In genomic region chr12:97556201-97556824, GRCh38 we compare ENCODE assay signal across 9 cellular contexts.
DNase-seq lines count a peak whose midpoint lies in the region; ATAC-seq and TF ChIP-seq lines count a peak whose summit lies in the region.
"Had no signal": no experiment of that assay in that cellular context is flagged by ENCODE, and none has a peak within 500 bp of the region (broad histone marks: within the 10 kb centered on the region; RNA-seq: fewer than 3 reads in every experiment).

No MANE protein-coding gene starts in this region.

- H3K79me1 ChIP-seq in mesenchymal stem cell (replicated peaks; ENCODE audit: low read length, poor library complexity, severe bottlenecking): no peaks in the 10 kb centered on the region

- H3K27me3 Mint-ChIP-seq in Calu3 (ENCODE audit: unreplicated experiment): no peaks in the 10 kb centered on the region
- H3K27me3 Mint-ChIP-seq in chondrocyte (ENCODE audit: low read depth): peaks cover 3% of the 10 kb centered on the region

- H3K36me3 Mint-ChIP-seq in Calu3 (ENCODE audit: insufficient read depth, unreplicated experiment): no peaks in the 10 kb centered on the region
- H3K36me3 Mint-ChIP-seq in chondrocyte (ENCODE audit: low read depth): no peaks in the 10 kb centered on the region

- TF ChIP-seq CTCF in Calu3 (IDR thresholded peaks at IDR 0.05; ENCODE audit: unreplicated experiment) (no peak), chondrocyte (IDR thresholded peaks at IDR 0.05) (no peak), mucosa of descending colon (IDR thresholded peaks at IDR 0.05) (no peak)

- no peak overlapping the region for H3K4me3 ChIP-seq in mesenchymal stem cell (ENCODE audit: insufficient read depth in 1 of 2, low read depth in 1 of 2, low read length in 2 of 2)
- H3K4me3 ChIP-seq in mucosa of descending colon: no peak overlapping the region

- H3K9me3 ChIP-seq in mesenchymal stem cell (ENCODE audit: control insufficient read depth, low read length) (no peaks in the 10 kb centered on the region), mucosa of descending colon (no peaks in the 10 kb centered on the region)

- H4K8ac ChIP-seq in mesenchymal stem cell (ENCODE audit: low read length): no peak overlapping the region

- H2BK15ac ChIP-seq in mesenchymal stem cell (ENCODE audit: low read depth, poor library complexity, severe bottlenecking): no peak overlapping the region

- H3K27ac ChIP-seq in mesenchymal stem cell (ENCODE audit: low read length, poor library complexity, severe bottlenecking): peak overlapping the region; percentile 89

- no peak overlapping the region for H3K14ac ChIP-seq in mesenchymal stem cell (ENCODE audit: low read length in 2 of 2)

- no TSS peak for BruUV-seq in Calu3 (replicated peaks; lab: Mats Ljungman, UMichigan)

- H2BK120ac ChIP-seq in mesenchymal stem cell (ENCODE audit: low read depth, low read length): no peak overlapping the region

- H3K36me3 ChIP-seq in mesenchymal stem cell (ENCODE audit: control insufficient read depth in 1 of 2, insufficient read depth in 2 of 2, low read depth in 1 of 2, low read length in 2 of 2) (no peaks in the 10 kb centered on the region), mucosa of descending colon (ENCODE audit: low read depth) (no peaks in the 10 kb centered on the region)

- no peak overlapping the region for H3K18ac ChIP-seq in mesenchymal stem cell (ENCODE audit: low read depth in 1 of 2, low read length in 2 of 2)

- 9% methylated on average over 3 of the region's 7 CpGs for WGBS in mesenchymal stem cell

- H2BK12ac ChIP-seq in mesenchymal stem cell (ENCODE audit: low read length in 2 of 2): no peak overlapping the region

- H3K23ac ChIP-seq in mesenchymal stem cell (ENCODE audit: low read length in 2 of 2): no peak overlapping the region

- H3K4me3 Mint-ChIP-seq in Calu3 (ENCODE audit: low read depth, unreplicated experiment) (no peak overlapping the region), chondrocyte (ENCODE audit: unreplicated experiment) (no peak overlapping the region)

- no peak overlapping the region for H4K91ac ChIP-seq in mesenchymal stem cell (ENCODE audit: low read length)

- H3K4me1 Mint-ChIP-seq in Calu3 (ENCODE audit: low read depth, unreplicated experiment) (peaks cover 35% of the 10 kb centered on the region), chondrocyte (ENCODE audit: low read depth) (peaks cover 8% of the 10 kb centered on the region)

- no peak overlapping the region for H2BK5ac ChIP-seq in mesenchymal stem cell (ENCODE audit: low read depth, low read length, poor library complexity, severe bottlenecking)

- DNase-seq in Calu3: peak; percentile 44
- DNase-seq in NCI-H1105 (lab: John Stamatoyannopoulos, UW): peak; percentile 37
- DNase-seq in chondrocyte (ENCODE audit: low spot score): no peak
- peak; percentile 88 for DNase-seq in mesenchymal stem cell
- no peak for DNase-seq in mucosa of descending colon
- DNase-seq in SKM-1 (lab: John Stamatoyannopoulos, UW; ENCODE audit: unreplicated experiment): no peak
- DNase-seq: GF-D8 had no signal

- H3K27me3 ChIP-seq in mesenchymal stem cell (ENCODE audit: control insufficient read depth in 1 of 2, insufficient read depth in 1 of 2, low read length in 2 of 2): no peaks in the 10 kb centered on the region

- ATAC-seq in mucosa of descending colon: no peak
- ATAC-seq in GM18861 (IDR thresholded peaks at IDR 0.05; ENCODE audit: unreplicated experiment): no peak
- no peak for ATAC-seq in HG03520 (IDR thresholded peaks at IDR 0.05; ENCODE audit: unreplicated experiment)

- intact Hi-C loops in Calu3 (cut with micrococcal nuclease; ENCODE audit: unreplicated experiment) (loop anchor here (10.0 kb wide), 1 partner anchor 598 kb away; no protein-coding TSS in a partner anchor), mucosa of descending colon (cut with DNase I, micrococcal nuclease) (no loop called here)

- H3K27ac Mint-ChIP-seq in Calu3 (ENCODE audit: unreplicated experiment) (no peak overlapping the region), chondrocyte (ENCODE audit: unreplicated experiment) (peak overlapping the region; percentile 22)

- peak overlapping the region; percentile 24 for H3K4me2 ChIP-seq in mesenchymal stem cell (ENCODE audit: low read length, poor library complexity, severe bottlenecking)

- no peak overlapping the region for H2AK5ac ChIP-seq in mesenchymal stem cell (ENCODE audit: low read length, severe bottlenecking)

- H3K9me3 Mint-ChIP-seq in Calu3 (ENCODE audit: low read depth, unreplicated experiment): no peaks in the 10 kb centered on the region
- no peaks in the 10 kb centered on the region for H3K9me3 Mint-ChIP-seq in chondrocyte (ENCODE audit: low read depth)

- H3K4me1 ChIP-seq in mesenchymal stem cell (ENCODE audit: control insufficient read depth, insufficient read depth, low read depth, low read length) (no peaks in the 10 kb centered on the region), mucosa of descending colon (ENCODE audit: low read depth) (no peaks in the 10 kb centered on the region)

- H2AFZ ChIP-seq in mesenchymal stem cell (ENCODE audit: low read depth, low read length): no peak overlapping the region

- H3K9ac ChIP-seq in mesenchymal stem cell (ENCODE audit: low read length): no peak overlapping the region

- no peak overlapping the region for H3K4ac ChIP-seq in mesenchymal stem cell (ENCODE audit: low read depth in 1 of 2, low read length in 2 of 2)

- CTCF ChIA-PET in Calu3 (lab: Charles Lee): interaction anchor here (0.5 to 1.6 kb wide), 5 partner anchors 13 to 317 kb away, joined by 3 to 5 read pairs (median 4); no protein-coding TSS in a partner anchor

Comparison
In these comparisons a context has a peak if more than half of its experiments do, and no peak if none do; other contexts are left out.
1. DNase-seq: peak in Calu3 (single experiment), NCI-H1105 (single experiment) and mesenchymal stem cell (single experiment); none in chondrocyte (single experiment), mucosa of descending colon (0 of 3) and SKM-1 (single experiment).